ENCODE assay signal across 18 cellular contexts in genomic region chr9:18668944-18669343, GRCh38.
DNase-seq lines count a peak whose midpoint lies in the region; ATAC-seq and TF ChIP-seq lines count a peak whose summit lies in the region.
"Had no signal": no experiment of that assay in that cellular context is flagged by ENCODE, and none has a peak within 500 bp of the region (broad histone marks: within the 10 kb centered on the region; RNA-seq: fewer than 3 reads in every experiment).

No MANE protein-coding gene starts in this region.

- no peak overlapping the region for H3K9ac ChIP-seq in endodermal cell (ENCODE audit: extremely low read depth, low read length, poor library complexity, severe bottlenecking)

- H3K79me2 ChIP-seq in OCI-LY7 (ENCODE audit: insufficient read depth, low read depth, low read length): no peaks in the 10 kb centered on the region

- TF ChIP-seq CTCF in endodermal cell (conservative IDR thresholded peaks at IDR 0.05): no peak
- TF ChIP-seq CTCF in right lobe of liver (IDR thresholded peaks at IDR 0.05): no peak
- no peak for TF ChIP-seq CTCF in OCI-LY7 (conservative IDR thresholded peaks at IDR 0.05; ENCODE audit: low read length)

- H3K36me3 Mint-ChIP-seq in endodermal cell (ENCODE audit: low read depth): no peaks in the 10 kb centered on the region
- H3K36me3 Mint-ChIP-seq: activated naive CD8-positive, alpha-beta T cell treated with anti-CD3 and anti-CD28 coated beads for 36 hours had no signal

- H3K4me2 ChIP-seq in OCI-LY7 (ENCODE audit: low read length): no peak overlapping the region

- H3K4me1 ChIP-seq in endodermal cell (ENCODE audit: control insufficient read depth, insufficient read depth, low read length) (peaks cover 2% of the 10 kb centered on the region), right lobe of liver (peaks cover 0 to 14% (median 3%) of the 10 kb centered on the region in 4 donors), OCI-LY7 (ENCODE audit: insufficient read depth, low read length, poor library complexity, severe bottlenecking) (no peaks in the 10 kb centered on the region)
- H3K4me1 ChIP-seq: Peyer's patch had no signal

- H3K9me3 Mint-ChIP-seq in endodermal cell: no peaks in the 10 kb centered on the region
- H3K9me3 Mint-ChIP-seq: activated naive CD8-positive, alpha-beta T cell treated with anti-CD3 and anti-CD28 coated beads for 36 hours had no signal

- peak; percentile 96 to 99 (median 98) for ATAC-seq in right lobe of liver
- ATAC-seq: left cardiac atrium had no signal

- CTCF ChIA-PET in OCI-LY7 (lab: Charles Lee; ENCODE audit: unreplicated experiment): no interaction called here

- H3K27ac Mint-ChIP-seq in endodermal cell: no peak overlapping the region
- H3K27ac Mint-ChIP-seq: activated naive CD8-positive, alpha-beta T cell treated with anti-CD3 and anti-CD28 coated beads for 36 hours had no signal

- no peaks in the 10 kb centered on the region for H3K9me3 ChIP-seq in endodermal cell (ENCODE audit: control insufficient read depth, low read length)
- H3K9me3 ChIP-seq in right lobe of liver: no peaks in the 10 kb centered on the region
- H3K9me3 ChIP-seq in OCI-LY7 (ENCODE audit: low read length): no peaks in the 10 kb centered on the region
- H3K9me3 ChIP-seq: esophagus muscularis mucosa, Peyer's patch had no signal

- POLR2A ChIA-PET in OCI-LY7 (lab: Charles Lee): interaction anchor here (1.3 kb wide), 1 partner anchor 14 kb away, joined by 3 read pairs; no protein-coding TSS in a partner anchor

- DNase-seq in DMS53 treated with DMSO at 0.1 percent for 48 hours (lab: John Stamatoyannopoulos, UW; ENCODE audit: unreplicated experiment) (peak; percentile 63), NCI-H2029 treated with DMSO at 0.1 percent for 48 hours (lab: John Stamatoyannopoulos, UW) (peak; percentile 15), endodermal cell (peak; percentile 54), right lobe of liver (peak in 1 of 3 donors; percentile 59), DMS 273 (lab: John Stamatoyannopoulos, UW; ENCODE audit: unreplicated experiment) (no peak), OCI-M2 (lab: John Stamatoyannopoulos, UW; ENCODE audit: unreplicated experiment) (no peak), OCI-LY7 (ENCODE audit: low spot score) (no peak)
- DNase-seq in activated naive CD4-positive, alpha-beta T cell treated with anti-CD3 and anti-CD28 coated beads, Interleukin-2, amount 50 U/mL, for 16 hours: no peak
- DNase-seq: activated CD4-positive, alpha-beta T cell treated with anti-CD3 and anti-CD28 coated beads, Interleukin-2, amount 50 U/mL, for 4 hours; activated naive CD8-positive, alpha-beta T cell treated with anti-CD3 and anti-CD28 coated beads for 36 hours; activated T-cell treated with anti-CD3 and anti-CD28 coated beads, Interleukin-2, amount 50 U/mL, for 1 hour; dorsolateral prefrontal cortex; left cardiac atrium; MM.1S; Peyer's patch; stimulated activated CD4-positive, alpha-beta T cell treated with anti-CD3 and anti-CD28 coated beads, Interleukin-4, amount 100 ng/mL, for 24 hours; stimulated activated CD8-positive, alpha-beta memory T cell treated with anti-CD3 and anti-CD28 coated beads, Interleukin-4, amount 100 ng/mL, for 48 hours had no signal

- no peak overlapping the region for H3K4me3 Mint-ChIP-seq in endodermal cell
- H3K4me3 Mint-ChIP-seq: activated naive CD8-positive, alpha-beta T cell treated with anti-CD3 and anti-CD28 coated beads for 36 hours had no signal

- no peak overlapping the region for H2AFZ ChIP-seq in OCI-LY7 (ENCODE audit: low read length)

- BruUV-seq in OCI-LY7 (replicated peaks; lab: Mats Ljungman, UMichigan): no TSS peak

- no peak overlapping the region for H3K27ac ChIP-seq in endodermal cell (ENCODE audit: low read depth, low read length)
- H3K27ac ChIP-seq in right lobe of liver: no peak overlapping the region
- no peak overlapping the region for H3K27ac ChIP-seq in OCI-LY7 (ENCODE audit: low read depth, low read length, poor library complexity, severe bottlenecking)
- H3K27ac ChIP-seq: dorsolateral prefrontal cortex, esophagus muscularis mucosa, Peyer's patch had no signal

- TF ChIP-seq POLR2A in right lobe of liver (IDR thresholded peaks at IDR 0.05): no peak

- no peaks in the 10 kb centered on the region for H4K20me1 ChIP-seq in OCI-LY7 (ENCODE audit: insufficient read depth, low read length)

- no peaks in the 10 kb centered on the region for H3K36me3 ChIP-seq in endodermal cell (ENCODE audit: control insufficient read depth, insufficient read depth, low read length)
- H3K36me3 ChIP-seq in right lobe of liver: no peaks in the 10 kb centered on the region
- no peaks in the 10 kb centered on the region for H3K36me3 ChIP-seq in OCI-LY7 (ENCODE audit: insufficient read depth, low read length)
- H3K36me3 ChIP-seq: esophagus muscularis mucosa, Peyer's patch had no signal

- intact Hi-C loops in right lobe of liver (cut with DNase I): no loop called here
- intact Hi-C loops in OCI-LY7 (cut with micrococcal nuclease; ENCODE audit: unreplicated experiment): no loop called here

- H3K27me3 ChIP-seq in endodermal cell (ENCODE audit: control insufficient read depth, insufficient read depth, low read length, poor library complexity, severe bottlenecking) (no peaks in the 10 kb centered on the region), right lobe of liver (no peaks in the 10 kb centered on the region)
- H3K27me3 ChIP-seq: dorsolateral prefrontal cortex, esophagus muscularis mucosa, Peyer's patch had no signal

- no peaks in the 10 kb centered on the region for H3K9me2 ChIP-seq in OCI-LY7 (ENCODE audit: insufficient read depth, low read length)

- WGBS in endodermal cell (ENCODE audit: insufficient coverage in 1 of 2, insufficient read length in 1 of 2), 2 experiments: 42% methylated on average over 2 of the region's 2 CpGs; no CpG with 5 or more reads in 1 of the 2 experiments
- 17% methylated on average over 2 of the region's 2 CpGs for WGBS in right lobe of liver (ENCODE audit: insufficient coverage, low coverage, low lambda C conversion rate, missing lambda C conversion rate)

- no peak overlapping the region for H3K4me3 ChIP-seq in endodermal cell (ENCODE audit: low read length)
- H3K4me3 ChIP-seq in right lobe of liver: no peak overlapping the region
- no peak overlapping the region for H3K4me3 ChIP-seq in OCI-LY7 (ENCODE audit: low read depth, low read length, poor library complexity, severe bottlenecking)
- H3K4me3 ChIP-seq: dorsolateral prefrontal cortex, esophagus muscularis mucosa, Peyer's patch had no signal

- peaks cover 9% of the 10 kb centered on the region for H3K4me1 Mint-ChIP-seq in endodermal cell
- H3K4me1 Mint-ChIP-seq: activated naive CD8-positive, alpha-beta T cell treated with anti-CD3 and anti-CD28 coated beads for 36 hours had no signal

- no peaks in the 10 kb centered on the region for H3K27me3 Mint-ChIP-seq in endodermal cell (ENCODE audit: insufficient read depth)

Comparison
In these comparisons a context has a peak if more than half of its experiments do, and no peak if none do; other contexts are left out.
1. DNase-seq: peak in DMS53 treated with DMSO at 0.1 percent for 48 hours (single experiment), NCI-H2029 treated with DMSO at 0.1 percent for 48 hours (single experiment) and endodermal cell (single experiment); none in activated naive CD4-positive, alpha-beta T cell treated with anti-CD3 and anti-CD28 coated beads, Interleukin-2, amount 50 U/mL, for 16 hours (single experiment), DMS 273 (single experiment), OCI-M2 (single experiment) and OCI-LY7 (single experiment).